8 cellular contexts compared by ENCODE assay signal in the genomic region with DNA sequence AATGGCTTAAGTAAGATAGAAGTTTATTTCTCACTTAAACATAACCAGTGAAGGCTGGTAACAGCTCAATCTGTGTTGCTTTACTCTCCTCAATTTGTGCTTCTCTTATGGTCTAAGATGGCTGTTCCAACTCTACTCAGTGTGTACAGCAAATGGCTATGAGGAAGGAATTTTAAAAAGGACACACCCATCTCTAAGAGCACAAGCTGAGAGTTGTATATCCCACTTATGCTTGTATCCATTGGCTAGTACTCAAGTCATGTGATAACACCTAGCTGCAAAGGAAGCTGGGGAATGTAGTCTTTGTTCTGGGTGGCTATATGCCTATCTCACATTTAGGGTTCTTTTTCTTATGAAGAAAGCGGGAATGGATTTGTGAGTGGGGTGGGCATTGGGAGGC.
DNase-seq lines count a peak whose midpoint lies in the region; ATAC-seq and TF ChIP-seq lines count a peak whose summit lies in the region.

No MANE protein-coding gene starts in this region.

- H3K27ac ChIP-seq in mesenchymal stem cell (ENCODE audit: low read length, poor library complexity, severe bottlenecking) = no peak overlapping the region
- no peak overlapping the region for H3K27ac ChIP-seq in sigmoid colon

- ATAC-seq in GM19395 (IDR thresholded peaks at IDR 0.05; ENCODE audit: unreplicated experiment) (peak; percentile 82), HG03103 (IDR thresholded peaks at IDR 0.05; ENCODE audit: low read depth, unreplicated experiment) (peak; percentile 84)

- no peak overlapping the region for H4K91ac ChIP-seq in mesenchymal stem cell (ENCODE audit: low read length)

- H3K36me3 ChIP-seq in mesenchymal stem cell (ENCODE audit: control insufficient read depth in 1 of 2, insufficient read depth in 2 of 2, low read depth in 1 of 2, low read length in 2 of 2) (peaks cover 0 to 72% of the 10 kb centered on the region in 2 experiments), sigmoid colon (peaks cover 0 to 52% (median 0%) of the 10 kb centered on the region in 4 donors)

- no peaks in the 10 kb centered on the region for H3K27me3 Mint-ChIP-seq in activated CD4-positive, alpha-beta memory T cell treated with anti-CD3 and anti-CD28 coated beads for 36 hours

- no peak overlapping the region for H3K4ac ChIP-seq in mesenchymal stem cell (ENCODE audit: low read depth in 1 of 2, low read length in 2 of 2)

- H3K18ac ChIP-seq in mesenchymal stem cell (ENCODE audit: low read depth in 1 of 2, low read length in 2 of 2) = no peak overlapping the region

- H3K9me3 Mint-ChIP-seq in activated CD4-positive, alpha-beta memory T cell treated with anti-CD3 and anti-CD28 coated beads for 36 hours = no peaks in the 10 kb centered on the region

- H3K27me3 ChIP-seq in mesenchymal stem cell (ENCODE audit: control insufficient read depth in 1 of 2, insufficient read depth in 1 of 2, low read length in 2 of 2) = no peaks in the 10 kb centered on the region
- H3K27me3 ChIP-seq in sigmoid colon = no peaks in the 10 kb centered on the region

- H3K79me1 ChIP-seq in mesenchymal stem cell (replicated peaks; ENCODE audit: low read length, poor library complexity, severe bottlenecking) = no peaks in the 10 kb centered on the region

- TF ChIP-seq CTCF in sigmoid colon (IDR thresholded peaks at IDR 0.05) = no peak

- POLR2A ChIA-PET in activated CD4-positive, alpha-beta memory T cell treated with anti-CD3 and anti-CD28 coated beads for 36 hours (lab: Charles Lee) = no interaction called here

- H3K4me3 Mint-ChIP-seq in activated CD4-positive, alpha-beta memory T cell treated with anti-CD3 and anti-CD28 coated beads for 36 hours = no peak overlapping the region

- no peak for TF ChIP-seq EP300 in sigmoid colon (IDR thresholded peaks at IDR 0.05)

- no peaks in the 10 kb centered on the region for H3K4me1 Mint-ChIP-seq in activated CD4-positive, alpha-beta memory T cell treated with anti-CD3 and anti-CD28 coated beads for 36 hours (ENCODE audit: low read depth)

- no peak overlapping the region for H3K9ac ChIP-seq in mesenchymal stem cell (ENCODE audit: low read length)

- no peak overlapping the region for H2AFZ ChIP-seq in mesenchymal stem cell (ENCODE audit: low read depth, low read length)

- WGBS in mesenchymal stem cell = no CpG with 5 or more reads among the region's 1 CpG
- WGBS in sigmoid colon, 2 donors = 71 to 95% methylated on average over 1 of the region's 1 CpG

- no peak overlapping the region for H4K8ac ChIP-seq in mesenchymal stem cell (ENCODE audit: low read length)

- H2BK5ac ChIP-seq in mesenchymal stem cell (ENCODE audit: low read depth, low read length, poor library complexity, severe bottlenecking) = no peak overlapping the region

- H3K9me3 ChIP-seq in mesenchymal stem cell (ENCODE audit: control insufficient read depth, low read length) (no peaks in the 10 kb centered on the region), sigmoid colon (no peaks in the 10 kb centered on the region)

- no peak overlapping the region for H3K4me3 ChIP-seq in mesenchymal stem cell (ENCODE audit: insufficient read depth in 1 of 2, low read depth in 1 of 2, low read length in 2 of 2)
- no peak overlapping the region for H3K4me3 ChIP-seq in sigmoid colon

- H2AK5ac ChIP-seq in mesenchymal stem cell (ENCODE audit: low read length, severe bottlenecking) = no peak overlapping the region

- no peak overlapping the region for H3K14ac ChIP-seq in mesenchymal stem cell (ENCODE audit: low read length in 2 of 2)

- CTCF ChIA-PET in activated CD4-positive, alpha-beta memory T cell treated with anti-CD3 and anti-CD28 coated beads for 36 hours (lab: Charles Lee) = interaction anchor here (0.6 kb wide), 1 partner anchor 865 kb away, joined by 3 read pairs; no protein-coding TSS in a partner anchor

- no peak overlapping the region for H3K27ac Mint-ChIP-seq in activated CD4-positive, alpha-beta memory T cell treated with anti-CD3 and anti-CD28 coated beads for 36 hours

- H2BK120ac ChIP-seq in mesenchymal stem cell (ENCODE audit: low read depth, low read length) = no peak overlapping the region

- DNase-seq in SW480 (ENCODE audit: low spot score) (peak; percentile 52), mesenchymal stem cell (peak; percentile 57), sigmoid colon (no peak), DMS79 treated with DMSO at 0.1 percent for 48 hours (lab: John Stamatoyannopoulos, UW) (no peak)
- no peak for DNase-seq in activated CD4-positive, alpha-beta memory T cell treated with anti-CD3 and anti-CD28 coated beads for 36 hours
- no peak for DNase-seq in activated CD4-positive, alpha-beta T cell treated with anti-CD3 and anti-CD28 coated beads, Interleukin-2, amount 50 U/mL, for 48 hours

- TF ChIP-seq POLR2A in sigmoid colon (IDR thresholded peaks at IDR 0.05) = no peak

- H2BK12ac ChIP-seq in mesenchymal stem cell (ENCODE audit: low read length in 2 of 2) = no peak overlapping the region

- peaks cover 6% of the 10 kb centered on the region for H3K36me3 Mint-ChIP-seq in activated CD4-positive, alpha-beta memory T cell treated with anti-CD3 and anti-CD28 coated beads for 36 hours

- no peak overlapping the region for H3K23ac ChIP-seq in mesenchymal stem cell (ENCODE audit: low read length in 2 of 2)

- H3K4me2 ChIP-seq in mesenchymal stem cell (ENCODE audit: low read length, poor library complexity, severe bottlenecking) = no peak overlapping the region

- H2BK15ac ChIP-seq in mesenchymal stem cell (ENCODE audit: low read depth, poor library complexity, severe bottlenecking) = no peak overlapping the region

- intact Hi-C loops in activated CD4-positive, alpha-beta memory T cell treated with anti-CD3 and anti-CD28 coated beads for 36 hours (cut with micrococcal nuclease) = no loop called here
- intact Hi-C loops in sigmoid colon (cut with DNase I) = no loop called here

- H3K4me1 ChIP-seq in mesenchymal stem cell (ENCODE audit: control insufficient read depth, insufficient read depth, low read depth, low read length) = peaks cover 4% of the 10 kb centered on the region
- peaks cover 0 to 12% (median 9%) of the 10 kb centered on the region in 4 donors for H3K4me1 ChIP-seq in sigmoid colon

Comparison
In these comparisons a context has a peak if more than half of its experiments do, and no peak if none do; other contexts are left out.
1. DNase-seq: peak in SW480 (single experiment) and mesenchymal stem cell (single experiment); none in activated CD4-positive, alpha-beta memory T cell treated with anti-CD3 and anti-CD28 coated beads for 36 hours (single experiment), activated CD4-positive, alpha-beta T cell treated with anti-CD3 and anti-CD28 coated beads, Interleukin-2, amount 50 U/mL, for 48 hours (0 of 2), sigmoid colon (single experiment) and DMS79 treated with DMSO at 0.1 percent for 48 hours (single experiment).